In genomic region chr16:82138478-82139285, GRCh38 we compare ENCODE assay signal across 13 cellular contexts. TPM values are rescaled to one million over a fixed set of nuclear protein-coding genes. Genes with fewer than 3 reads are reported as not detected.
DNase-seq lines count a peak whose midpoint lies in the region; ATAC-seq and TF ChIP-seq lines count a peak whose summit lies in the region.
"Had no signal": no experiment of that assay in that cellular context is flagged by ENCODE, and none has a peak within 500 bp of the region (broad histone marks: within the 10 kb centered on the region; RNA-seq: fewer than 3 reads in every experiment).

No MANE protein-coding gene starts in this region.

- peak overlapping the region; percentile 61 for H3K4me2 ChIP-seq in smooth muscle cell

- no peaks in the 10 kb centered on the region for H3F3A ChIP-seq in smooth muscle cell (ENCODE audit: low read depth)

- H3K9me3 ChIP-seq in Peyer's patch = no peaks in the 10 kb centered on the region
- no peaks in the 10 kb centered on the region for H3K9me3 ChIP-seq in iPS-15b (ENCODE audit: control insufficient read depth, insufficient read depth, low read length)
- no peaks in the 10 kb centered on the region for H3K9me3 ChIP-seq in smooth muscle cell (replicated peaks; ENCODE audit: low read depth)

- H3K4me1 Mint-ChIP-seq in activated T-cell treated with anti-CD3 and anti-CD28 coated beads, Interleukin-2, amount 50 U/mL, for 4 hours (ENCODE audit: low read depth) = peaks cover 23% of the 10 kb centered on the region

- no peak overlapping the region for H3K27ac ChIP-seq in Peyer's patch
- H3K27ac ChIP-seq in smooth muscle cell (ENCODE audit: low read depth) = no peak overlapping the region

- no peak for DNase-seq in activated T-cell treated with anti-CD3 and anti-CD28 coated beads, Interleukin-2, amount 50 U/mL, for 4 hours
- DNase-seq in activated T-cell treated with anti-CD3 and anti-CD28 coated beads, Interleukin-2, amount 50 U/mL, for 48 hours = no peak
- no peak for DNase-seq in Peyer's patch
- no peak for DNase-seq in smooth muscle cell (lab: John Stamatoyannopoulos, UW; ENCODE audit: unreplicated experiment)
- no peak for DNase-seq in NCI-H1092 (lab: John Stamatoyannopoulos, UW)
- no peak for DNase-seq in ureter (ENCODE audit: low spot score)
- DNase-seq: activated T-cell treated with anti-CD3 and anti-CD28 coated beads for 4 hours; central memory CD4-positive, alpha-beta T cell; NCI-H1048 had no signal

- H3K9me3 Mint-ChIP-seq in activated T-cell treated with anti-CD3 and anti-CD28 coated beads, Interleukin-2, amount 50 U/mL, for 4 hours = no peaks in the 10 kb centered on the region

- WGBS in smooth muscle cell (ENCODE audit: low lambda C conversion rate) = 80% methylated on average over 15 of the region's 15 CpGs

- H3K4me1 ChIP-seq in Peyer's patch (no peaks in the 10 kb centered on the region), iPS-15b (ENCODE audit: control insufficient read depth, insufficient read depth, low read length) (peaks cover 3% of the 10 kb centered on the region), smooth muscle cell (ENCODE audit: low read depth) (peaks cover 6% of the 10 kb centered on the region)

- no peak overlapping the region for H3K9ac ChIP-seq in iPS-15b (ENCODE audit: low read depth, low read length)
- no peak overlapping the region for H3K9ac ChIP-seq in smooth muscle cell (ENCODE audit: low read depth)

- TF ChIP-seq CTCF in Peyer's patch (IDR thresholded peaks at IDR 0.05) = no peak
- TF ChIP-seq CTCF in smooth muscle cell (IDR thresholded peaks at IDR 0.05; ENCODE audit: borderline replicate concordance, insufficient read depth, poor library complexity, severe bottlenecking) = no peak

- H3K36me3 ChIP-seq in Peyer's patch (no peaks in the 10 kb centered on the region), iPS-15b (ENCODE audit: control insufficient read depth, insufficient read depth, low read length) (no peaks in the 10 kb centered on the region), smooth muscle cell (ENCODE audit: low read depth) (no peaks in the 10 kb centered on the region)

- TF ChIP-seq POLR2A in Peyer's patch (IDR thresholded peaks at IDR 0.05) = no peak

- H3K27me3 Mint-ChIP-seq in activated T-cell treated with anti-CD3 and anti-CD28 coated beads, Interleukin-2, amount 50 U/mL, for 4 hours (ENCODE audit: low read depth) = no peaks in the 10 kb centered on the region

- peaks cover 18% of the 10 kb centered on the region for H3K36me3 Mint-ChIP-seq in activated T-cell treated with anti-CD3 and anti-CD28 coated beads, Interleukin-2, amount 50 U/mL, for 4 hours (ENCODE audit: insufficient read depth)

- ATAC-seq in activated T-cell treated with anti-CD3 and anti-CD28 coated beads, Interleukin-2, amount 50 U/mL, for 4 hours = no peak
- ATAC-seq in GM18870 (IDR thresholded peaks at IDR 0.05; ENCODE audit: unreplicated experiment) = no peak
- ATAC-seq: sciatic nerve had no signal

- no peaks in the 10 kb centered on the region for H4K20me1 ChIP-seq in smooth muscle cell (ENCODE audit: low read depth)

- no peaks in the 10 kb centered on the region for H3K79me2 ChIP-seq in smooth muscle cell (ENCODE audit: low read depth)

- H2AFZ ChIP-seq in smooth muscle cell (ENCODE audit: low read depth) = no peak overlapping the region

- H3K27me3 ChIP-seq in Peyer's patch (no peaks in the 10 kb centered on the region), iPS-15b (ENCODE audit: control insufficient read depth, insufficient read depth, low read length) (no peaks in the 10 kb centered on the region), smooth muscle cell (ENCODE audit: low read depth) (no peaks in the 10 kb centered on the region)

- H3K4me3 ChIP-seq in Peyer's patch = peak overlapping the region in 3 of 4 donors; percentile 3 to 36 (median 24)
- H3K4me3 ChIP-seq in iPS-15b (ENCODE audit: low read depth, low read length) = peak overlapping the region; percentile 40
- peak overlapping the region; percentile 18 for H3K4me3 ChIP-seq in smooth muscle cell
- H3K4me3 ChIP-seq: lung had no signal

- H3K4me3 Mint-ChIP-seq in activated T-cell treated with anti-CD3 and anti-CD28 coated beads, Interleukin-2, amount 50 U/mL, for 4 hours = peak overlapping the region; percentile 17

RNA-seq across cellular contexts. Expression of gene MPHOSPH6, which starts 31.3 kb away (rescaled TPM):
- total RNA-seq in activated T-cell treated with anti-CD3 and anti-CD28 coated beads, Interleukin-2, amount 50 U/mL, for 4 hours = 10 to 100 TPM; 51.7 to 60.0 (median 59.3) TPM
- total RNA-seq in Peyer's patch (10 to 100 TPM; 33.0 to 56.6 (median 38.5) TPM), smooth muscle cell (65.5 and 77.3 TPM in 2 replicates), ureter (42.2 TPM)
- polyA plus RNA-seq in smooth muscle cell = 52.2 and 55.4 TPM in 2 replicates
